In the genomic region with DNA sequence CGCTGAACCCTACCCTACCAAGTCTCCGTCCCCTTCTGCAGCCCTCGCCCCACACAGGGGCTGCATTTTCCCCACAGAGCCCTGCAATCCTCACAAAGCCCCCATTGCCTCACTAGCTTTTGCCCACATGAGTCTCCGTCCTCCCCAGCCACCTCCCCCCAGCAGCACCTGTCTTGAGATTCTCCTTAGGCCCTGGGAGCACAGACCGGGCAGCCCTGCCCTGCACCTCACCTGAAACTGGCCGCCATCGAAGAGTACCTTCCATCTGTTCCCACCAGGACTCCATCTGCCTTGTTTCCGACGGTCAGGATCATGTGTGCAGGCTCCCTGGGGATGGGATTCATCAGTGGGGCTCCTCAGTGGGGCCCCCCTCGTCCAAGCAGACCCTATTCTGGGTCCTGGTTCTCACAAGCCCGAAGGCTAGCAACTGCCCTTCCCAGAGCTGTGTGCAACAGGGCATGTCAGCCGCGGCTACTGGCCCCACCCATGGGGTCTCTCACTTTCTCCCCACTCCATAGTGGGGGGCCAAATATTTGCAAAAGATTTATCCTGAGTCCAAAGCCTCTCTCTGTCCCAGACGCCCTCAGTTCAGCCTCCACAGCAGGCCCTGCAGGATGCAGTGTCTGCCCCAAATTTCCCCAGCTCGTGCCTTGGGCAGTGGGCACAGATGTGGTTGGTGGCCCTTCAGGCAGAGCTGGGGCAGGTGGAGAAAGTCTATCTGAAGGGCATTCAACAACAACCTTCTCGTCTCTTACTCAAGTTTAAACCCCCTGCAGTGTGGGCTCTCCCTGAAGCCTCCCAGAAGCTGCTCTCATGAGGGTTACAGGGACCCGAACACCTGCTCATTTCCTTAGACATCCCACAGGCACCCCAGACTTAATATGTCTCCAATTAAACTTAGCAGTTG, we compare ENCODE assay signal across 1 cellular context.
A peak's percentile ranks its signal among the peaks of the same experiment; 100 is the strongest.
TF ChIP-seq lines count a peak whose summit lies in the region.

No MANE protein-coding gene starts in this region.

TF ChIP-seq in K562, 482 proteins besides CTCF, POLR2A, EP300 and RAD21:
- TF ChIP-seq TOE1 (IDR thresholded peaks at IDR 0.05; ENCODE audit: borderline replicate concordance) (no peak), TOE1 (CRISPR knock-in tag; IDR thresholded peaks at IDR 0.05; ENCODE audit: borderline replicate concordance, low read depth) (no peak), NR2C2 (CRISPR knock-in tag; IDR thresholded peaks at IDR 0.05) (no peak), NR2C2 (tag; IDR thresholded peaks at IDR 0.05) (no peak), GATAD2A (IDR thresholded peaks at IDR 0.05) (no peak), NCOA6 (IDR thresholded peaks at IDR 0.05) (no peak), FOXJ2 (tag; IDR thresholded peaks at IDR 0.05) (no peak), ZNF764 (CRISPR knock-in tag; IDR thresholded peaks at IDR 0.05; ENCODE audit: low read depth) (no peak), ZNF263 (CRISPR knock-in tag; IDR thresholded peaks at IDR 0.05; ENCODE audit: borderline replicate concordance) (peak; percentile 88), ZBTB7A (IDR thresholded peaks at IDR 0.05; ENCODE audit: borderline replicate concordance, control insufficient read depth, low read depth, low read length) (peak; percentile 22; the same call in 1 of the 2 replicates), C11orf30 (IDR thresholded peaks at IDR 0.05; ENCODE audit: low read depth) (no peak), NBN (IDR thresholded peaks at IDR 0.05; ENCODE audit: low read depth) (no peak), ZNF444 (CRISPR knock-in tag; IDR thresholded peaks at IDR 0.05) (no peak), POLR2G (IDR thresholded peaks at IDR 0.05; ENCODE audit: low read depth, low read length) (no peak)
- TF ChIP-seq, protein P1, sequence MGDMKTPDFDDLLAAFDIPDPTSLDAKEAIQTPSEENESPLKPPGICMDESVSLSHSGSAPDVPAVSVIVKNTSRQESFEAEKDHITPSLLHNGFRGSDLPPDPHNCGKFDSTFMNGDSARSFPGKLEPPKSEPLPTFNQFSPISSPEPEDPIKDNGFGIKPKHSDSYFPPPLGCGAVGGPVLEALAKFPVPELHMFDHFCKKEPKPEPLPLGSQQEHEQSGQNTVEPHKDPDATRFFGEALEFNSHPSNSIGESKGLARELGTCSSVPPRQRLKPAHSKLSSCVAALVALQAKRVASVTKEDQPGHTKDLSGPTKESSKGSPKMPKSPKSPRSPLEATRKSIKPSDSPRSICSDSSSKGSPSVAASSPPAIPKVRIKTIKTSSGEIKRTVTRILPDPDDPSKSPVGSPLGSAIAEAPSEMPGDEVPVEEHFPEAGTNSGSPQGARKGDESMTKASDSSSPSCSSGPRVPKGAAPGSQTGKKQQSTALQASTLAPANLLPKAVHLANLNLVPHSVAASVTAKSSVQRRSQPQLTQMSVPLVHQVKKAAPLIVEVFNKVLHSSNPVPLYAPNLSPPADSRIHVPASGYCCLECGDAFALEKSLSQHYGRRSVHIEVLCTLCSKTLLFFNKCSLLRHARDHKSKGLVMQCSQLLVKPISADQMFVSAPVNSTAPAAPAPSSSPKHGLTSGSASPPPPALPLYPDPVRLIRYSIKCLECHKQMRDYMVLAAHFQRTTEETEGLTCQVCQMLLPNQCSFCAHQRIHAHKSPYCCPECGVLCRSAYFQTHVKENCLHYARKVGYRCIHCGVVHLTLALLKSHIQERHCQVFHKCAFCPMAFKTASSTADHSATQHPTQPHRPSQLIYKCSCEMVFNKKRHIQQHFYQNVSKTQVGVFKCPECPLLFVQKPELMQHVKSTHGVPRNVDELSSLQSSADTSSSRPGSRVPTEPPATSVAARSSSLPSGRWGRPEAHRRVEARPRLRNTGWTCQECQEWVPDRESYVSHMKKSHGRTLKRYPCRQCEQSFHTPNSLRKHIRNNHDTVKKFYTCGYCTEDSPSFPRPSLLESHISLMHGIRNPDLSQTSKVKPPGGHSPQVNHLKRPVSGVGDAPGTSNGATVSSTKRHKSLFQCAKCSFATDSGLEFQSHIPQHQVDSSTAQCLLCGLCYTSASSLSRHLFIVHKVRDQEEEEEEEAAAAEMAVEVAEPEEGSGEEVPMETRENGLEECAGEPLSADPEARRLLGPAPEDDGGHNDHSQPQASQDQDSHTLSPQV (IDR thresholded peaks at IDR 0.05), result no peak
- TF ChIP-seq, protein P2, sequence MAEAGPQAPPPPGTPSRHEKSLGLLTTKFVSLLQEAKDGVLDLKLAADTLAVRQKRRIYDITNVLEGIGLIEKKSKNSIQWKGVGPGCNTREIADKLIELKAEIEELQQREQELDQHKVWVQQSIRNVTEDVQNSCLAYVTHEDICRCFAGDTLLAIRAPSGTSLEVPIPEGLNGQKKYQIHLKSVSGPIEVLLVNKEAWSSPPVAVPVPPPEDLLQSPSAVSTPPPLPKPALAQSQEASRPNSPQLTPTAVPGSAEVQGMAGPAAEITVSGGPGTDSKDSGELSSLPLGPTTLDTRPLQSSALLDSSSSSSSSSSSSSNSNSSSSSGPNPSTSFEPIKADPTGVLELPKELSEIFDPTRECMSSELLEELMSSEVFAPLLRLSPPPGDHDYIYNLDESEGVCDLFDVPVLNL (CRISPR knock-in tag; IDR thresholded peaks at IDR 0.05; ENCODE audit: low read depth), result no peak
